1 cellular context compared by ENCODE assay signal in the genomic region with DNA sequence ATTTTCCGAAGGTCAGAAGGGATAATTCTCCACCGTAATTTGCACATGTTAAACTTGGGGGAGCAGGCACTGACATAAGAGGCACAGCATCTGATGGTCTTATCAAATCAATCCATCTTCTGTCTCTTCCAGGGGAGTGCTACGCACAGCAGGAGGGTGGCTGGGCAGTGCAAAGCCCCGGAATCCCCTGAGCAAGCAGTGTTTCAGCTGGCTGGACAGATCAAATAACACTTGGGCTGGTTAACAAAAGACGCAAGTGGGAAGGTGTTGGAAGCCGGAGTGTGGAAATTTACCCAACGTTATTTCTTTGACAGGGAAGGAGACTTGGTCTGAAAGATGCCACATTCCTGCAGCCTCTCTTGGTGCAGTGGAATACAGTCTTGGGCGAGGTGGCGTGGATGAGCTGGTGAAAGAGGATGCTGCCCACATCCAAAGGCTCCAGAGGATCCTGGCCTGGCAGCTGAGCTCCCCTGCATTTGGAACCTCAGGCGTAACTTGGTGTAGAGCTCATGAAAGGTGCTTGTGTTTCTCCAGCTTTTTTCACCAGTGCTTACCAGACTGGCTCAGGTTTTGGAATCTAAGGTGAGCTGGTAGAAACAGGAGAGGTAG.
TF ChIP-seq lines count a peak whose summit lies in the region.

No MANE protein-coding gene starts in this region.

TF ChIP-seq in SK-N-SH, 30 proteins besides CTCF, POLR2A, EP300 and RAD21 (continued from another document):
- TF ChIP-seq, protein P1, sequence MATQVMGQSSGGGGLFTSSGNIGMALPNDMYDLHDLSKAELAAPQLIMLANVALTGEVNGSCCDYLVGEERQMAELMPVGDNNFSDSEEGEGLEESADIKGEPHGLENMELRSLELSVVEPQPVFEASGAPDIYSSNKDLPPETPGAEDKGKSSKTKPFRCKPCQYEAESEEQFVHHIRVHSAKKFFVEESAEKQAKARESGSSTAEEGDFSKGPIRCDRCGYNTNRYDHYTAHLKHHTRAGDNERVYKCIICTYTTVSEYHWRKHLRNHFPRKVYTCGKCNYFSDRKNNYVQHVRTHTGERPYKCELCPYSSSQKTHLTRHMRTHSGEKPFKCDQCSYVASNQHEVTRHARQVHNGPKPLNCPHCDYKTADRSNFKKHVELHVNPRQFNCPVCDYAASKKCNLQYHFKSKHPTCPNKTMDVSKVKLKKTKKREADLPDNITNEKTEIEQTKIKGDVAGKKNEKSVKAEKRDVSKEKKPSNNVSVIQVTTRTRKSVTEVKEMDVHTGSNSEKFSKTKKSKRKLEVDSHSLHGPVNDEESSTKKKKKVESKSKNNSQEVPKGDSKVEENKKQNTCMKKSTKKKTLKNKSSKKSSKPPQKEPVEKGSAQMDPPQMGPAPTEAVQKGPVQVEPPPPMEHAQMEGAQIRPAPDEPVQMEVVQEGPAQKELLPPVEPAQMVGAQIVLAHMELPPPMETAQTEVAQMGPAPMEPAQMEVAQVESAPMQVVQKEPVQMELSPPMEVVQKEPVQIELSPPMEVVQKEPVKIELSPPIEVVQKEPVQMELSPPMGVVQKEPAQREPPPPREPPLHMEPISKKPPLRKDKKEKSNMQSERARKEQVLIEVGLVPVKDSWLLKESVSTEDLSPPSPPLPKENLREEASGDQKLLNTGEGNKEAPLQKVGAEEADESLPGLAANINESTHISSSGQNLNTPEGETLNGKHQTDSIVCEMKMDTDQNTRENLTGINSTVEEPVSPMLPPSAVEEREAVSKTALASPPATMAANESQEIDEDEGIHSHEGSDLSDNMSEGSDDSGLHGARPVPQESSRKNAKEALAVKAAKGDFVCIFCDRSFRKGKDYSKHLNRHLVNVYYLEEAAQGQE (IDR thresholded peaks at IDR 0.05; ENCODE audit: low read depth, low read length): no peak
- TF ChIP-seq MEF2A (IDR thresholded peaks at IDR 0.05; ENCODE audit: borderline replicate concordance, low read depth) (no peak), TCF12 (IDR thresholded peaks at IDR 0.05) (no peak), RCOR1 (IDR thresholded peaks at IDR 0.05; ENCODE audit: low read length) (no peak), PBX3 (IDR thresholded peaks at IDR 0.05) (no peak), SIN3A (IDR thresholded peaks at IDR 0.05; ENCODE audit: borderline replicate concordance, low read depth, low read length) (no peak), TAF1 (IDR thresholded peaks at IDR 0.05; ENCODE audit: borderline replicate concordance, low read depth, low read length) (no peak)
- TF ChIP-seq, protein P2, sequence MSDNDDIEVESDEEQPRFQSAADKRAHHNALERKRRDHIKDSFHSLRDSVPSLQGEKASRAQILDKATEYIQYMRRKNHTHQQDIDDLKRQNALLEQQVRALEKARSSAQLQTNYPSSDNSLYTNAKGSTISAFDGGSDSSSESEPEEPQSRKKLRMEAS (IDR thresholded peaks at IDR 0.05; ENCODE audit: low read depth): no peak
TF ChIP-seq in SK-N-SH: peak in this region for 0.
